Comparison of ENCODE assay signal across 2 cellular contexts in the genomic region with DNA sequence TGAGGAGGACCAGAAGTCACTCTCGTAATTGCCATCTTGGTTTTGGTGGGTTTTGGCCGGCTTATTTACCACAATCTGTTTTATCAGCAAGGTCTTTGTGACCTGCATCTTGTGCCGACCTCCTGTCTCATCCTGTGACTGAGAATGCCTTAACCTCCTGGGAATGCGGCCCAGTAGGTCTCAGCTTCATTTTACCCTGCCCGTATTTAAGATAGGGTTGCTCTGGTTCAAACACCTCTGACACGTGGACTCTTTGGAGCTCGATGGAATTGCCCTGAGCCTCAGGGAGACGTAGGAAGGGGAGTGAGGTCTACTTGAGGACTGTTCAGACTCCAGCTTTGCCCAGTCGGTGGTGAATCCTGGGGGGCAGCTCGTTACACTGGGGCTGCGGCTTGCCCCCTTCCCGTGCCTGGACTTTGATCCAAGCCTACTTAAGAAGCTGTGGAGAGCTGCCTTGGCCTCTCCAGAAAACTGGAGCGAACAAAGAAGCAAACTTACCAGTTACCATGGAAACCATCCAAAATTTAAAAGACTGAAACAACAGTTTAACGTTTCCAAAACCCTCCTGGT.
TF ChIP-seq lines count a peak whose summit lies in the region.

No MANE protein-coding gene starts in this region.

TF ChIP-seq in HepG2, 621 proteins besides CTCF, POLR2A, EP300 and RAD21:
- TF ChIP-seq RFX1 (IDR thresholded peaks at IDR 0.05) (peak; percentile 31; the same call in 1 of the 2 replicates), POLR2AphosphoS2 (IDR thresholded peaks at IDR 0.05; ENCODE audit: low read depth, low read length) (no peak)

TF ChIP-seq in H1, 55 proteins besides CTCF, POLR2A, EP300 and RAD21:
- TF ChIP-seq JUND (IDR thresholded peaks at IDR 0.05; ENCODE audit: low read length): no peak
- no peak for TF ChIP-seq ZNF274 (IDR thresholded peaks at IDR 0.05; ENCODE audit: borderline replicate concordance, extremely low read depth, low read length)
- TF ChIP-seq EZH2 (IDR thresholded peaks at IDR 0.05; ENCODE audit: low read depth, low read length, severe bottlenecking): no peak
- no peak for TF ChIP-seq CEBPB (IDR thresholded peaks at IDR 0.05; ENCODE audit: low read depth, low read length)
- no peak for TF ChIP-seq BACH1 (IDR thresholded peaks at IDR 0.05; ENCODE audit: low read length)
- TF ChIP-seq, protein P1, sequence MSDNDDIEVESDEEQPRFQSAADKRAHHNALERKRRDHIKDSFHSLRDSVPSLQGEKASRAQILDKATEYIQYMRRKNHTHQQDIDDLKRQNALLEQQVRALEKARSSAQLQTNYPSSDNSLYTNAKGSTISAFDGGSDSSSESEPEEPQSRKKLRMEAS (IDR thresholded peaks at IDR 0.05): no peak
- no peak for TF ChIP-seq POLR2AphosphoS5 (IDR thresholded peaks at IDR 0.05; ENCODE audit: low read depth, low read length)
- TF ChIP-seq CTBP2 (IDR thresholded peaks at IDR 0.05; ENCODE audit: borderline replicate concordance, insufficient read depth, insufficient read length, low read length): no peak
